ENCODE assay signal across 8 cellular contexts in the genomic region with DNA sequence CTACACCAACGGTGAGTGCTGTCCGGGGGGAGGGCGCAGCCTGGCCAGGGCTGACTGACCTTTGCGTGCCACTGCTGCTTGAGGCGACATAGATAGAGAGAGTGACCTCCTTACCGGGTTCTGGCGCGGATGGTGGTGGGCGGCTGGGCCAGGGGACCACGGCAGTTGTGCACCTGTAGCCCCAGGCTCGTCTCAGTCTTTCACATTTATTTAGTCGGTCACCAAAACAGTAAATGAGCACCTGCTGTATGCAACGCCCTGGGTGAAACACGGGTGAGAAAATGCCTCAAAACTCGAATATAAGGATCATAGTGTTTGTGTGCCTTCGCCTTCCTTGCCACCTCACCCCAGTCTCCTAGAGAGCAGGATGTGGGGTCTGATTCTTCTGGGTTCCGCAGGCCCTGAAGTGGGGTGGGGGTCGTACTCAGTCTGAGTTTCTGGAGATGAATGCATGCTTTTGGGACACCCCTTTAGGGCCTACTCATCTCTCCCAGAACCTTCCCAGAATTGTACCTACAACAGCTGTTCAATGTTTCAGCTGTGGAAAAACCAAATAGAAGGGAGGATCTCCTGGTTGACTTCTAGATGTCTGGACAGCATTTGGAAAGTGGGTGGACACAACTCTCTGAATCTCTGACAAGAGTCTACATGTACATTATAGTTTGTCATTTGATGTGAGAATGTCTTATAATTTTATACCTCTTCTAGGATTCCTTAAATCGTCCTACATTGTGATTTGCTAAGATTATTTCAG. TPM values are rescaled to one million over a fixed set of nuclear protein-coding genes. Genes with fewer than 3 reads are reported as not detected.
DNase-seq lines count a peak whose midpoint lies in the region; ATAC-seq and TF ChIP-seq lines count a peak whose summit lies in the region.

No MANE protein-coding gene starts in this region.

- H2BK5ac ChIP-seq in mesenchymal stem cell (ENCODE audit: low read depth, low read length, poor library complexity, severe bottlenecking) = peak overlapping the region; percentile 93

- intact Hi-C loops in Panc1 (cut with micrococcal nuclease; ENCODE audit: unreplicated experiment) = no loop called here

- H3K36me3 Mint-ChIP-seq in CD4-positive, CD25-positive, alpha-beta regulatory T cell = peaks cover 3% of the 10 kb centered on the region

- peak overlapping the region; percentile 62 for H4K8ac ChIP-seq in mesenchymal stem cell (ENCODE audit: low read length)

- TF ChIP-seq CTCF in Panc1 (IDR thresholded peaks at IDR 0.05) = no peak
- no peak for TF ChIP-seq CTCF in coronary artery (IDR thresholded peaks at IDR 0.05)
- no peak for TF ChIP-seq CTCF in upper lobe of left lung (IDR thresholded peaks at IDR 0.05)

- TF ChIP-seq EP300 in upper lobe of left lung (IDR thresholded peaks at IDR 0.05) = no peak

- peaks cover 16 to 44% (median 24%) of the 10 kb centered on the region in 4 donors for H3K4me1 Mint-ChIP-seq in CD4-positive, CD25-positive, alpha-beta regulatory T cell

- H3K9me3 ChIP-seq in CD4-positive, CD25-positive, alpha-beta regulatory T cell (ENCODE audit: control insufficient read depth in 2 of 2, low read length in 2 of 2) = no peaks in the 10 kb centered on the region
- H3K9me3 ChIP-seq in Panc1 (ENCODE audit: control insufficient read depth, insufficient read depth, low read depth, low read length) (no peaks in the 10 kb centered on the region), mesenchymal stem cell (ENCODE audit: control insufficient read depth, low read length) (no peaks in the 10 kb centered on the region), upper lobe of left lung (no peaks in the 10 kb centered on the region)

- no TSS peak for BruUV-seq in Panc1 (replicated peaks; lab: Mats Ljungman, UMichigan)

- H2BK15ac ChIP-seq in mesenchymal stem cell (ENCODE audit: low read depth, poor library complexity, severe bottlenecking) = no peak overlapping the region

- H3K79me1 ChIP-seq in mesenchymal stem cell (replicated peaks; ENCODE audit: low read length, poor library complexity, severe bottlenecking) = no peaks in the 10 kb centered on the region

- CTCF ChIA-PET in Panc1 (lab: Charles Lee) = no interaction called here

- peak overlapping the region; percentile 91 to 99 (median 98) for H3K4me3 Mint-ChIP-seq in CD4-positive, CD25-positive, alpha-beta regulatory T cell

- H3K27ac ChIP-seq in CD4-positive, CD25-positive, alpha-beta regulatory T cell (ENCODE audit: insufficient read depth, low read length, poor library complexity, severe bottlenecking) = peak overlapping the region; percentile 98
- H3K27ac ChIP-seq in Panc1 (ENCODE audit: low read length) = peak overlapping the region; percentile 97
- peak overlapping the region; percentile 88 to 94 for H3K27ac ChIP-seq in coronary artery
- H3K27ac ChIP-seq in mesenchymal stem cell (ENCODE audit: low read length, poor library complexity, severe bottlenecking) = peak overlapping the region; percentile 75
- peak overlapping the region; percentile 94 to 96 (median 95) for H3K27ac ChIP-seq in upper lobe of left lung

- peak overlapping the region; percentile 69 for H3K4me3 ChIP-seq in CD4-positive, CD25-positive, alpha-beta regulatory T cell (ENCODE audit: low read depth, low read length)
- H3K4me3 ChIP-seq in Panc1 (ENCODE audit: low read depth in 2 of 2, low read length in 2 of 2) (peak overlapping the region; percentile 84 to 94), coronary artery (peak overlapping the region; percentile 88), mesenchymal stem cell (ENCODE audit: insufficient read depth in 1 of 2, low read depth in 1 of 2, low read length in 2 of 2) (peak overlapping the region; percentile 96 to 99), upper lobe of left lung (peak overlapping the region; percentile 80 to 93 (median 85))

- 0% methylated on average over 11 of the region's 19 CpGs for WGBS in mesenchymal stem cell
- 4 to 7% methylated on average over 7 to 19 of the region's 19 CpGs for WGBS in upper lobe of left lung, 2 donors

- peak overlapping the region; percentile 40 to 100 for H3K18ac ChIP-seq in mesenchymal stem cell (ENCODE audit: low read depth in 1 of 2, low read length in 2 of 2)

- ATAC-seq in CD4-positive, CD25-positive, alpha-beta regulatory T cell (ENCODE audit: low read depth in 2 of 2) = no peak
- ATAC-seq in GM21723 (IDR thresholded peaks at IDR 0.05; ENCODE audit: unreplicated experiment) (peak; percentile 11), Panc1 (peak; percentile 64), upper lobe of left lung (ENCODE audit: low FRiP score in 2 of 2) (peak; percentile 43 to 54)

- peak overlapping the region; percentile 100 for H3K9ac ChIP-seq in mesenchymal stem cell (ENCODE audit: low read length)

- H2AK5ac ChIP-seq in mesenchymal stem cell (ENCODE audit: low read length, severe bottlenecking) = peak overlapping the region; percentile 81

- H3K9me3 Mint-ChIP-seq in CD4-positive, CD25-positive, alpha-beta regulatory T cell = no peaks in the 10 kb centered on the region

- no peaks in the 10 kb centered on the region for H3K36me3 ChIP-seq in CD4-positive, CD25-positive, alpha-beta regulatory T cell (ENCODE audit: control insufficient read depth, insufficient read depth, low read length)
- H3K36me3 ChIP-seq in Panc1 (ENCODE audit: control insufficient read depth, insufficient read depth, low read length) = no peaks in the 10 kb centered on the region; the same call in 1 of the 2 replicates
- H3K36me3 ChIP-seq in mesenchymal stem cell (ENCODE audit: control insufficient read depth in 1 of 2, insufficient read depth in 2 of 2, low read depth in 1 of 2, low read length in 2 of 2) = peaks cover 0 to 7% of the 10 kb centered on the region in 2 experiments
- no peaks in the 10 kb centered on the region for H3K36me3 ChIP-seq in upper lobe of left lung

- peak in 2 of 3 donors; percentile 11 to 45 for DNase-seq in CD4-positive, CD25-positive, alpha-beta regulatory T cell
- DNase-seq in Panc1 (ENCODE audit: low read depth, low spot score) (no peak), coronary artery (ENCODE audit: low spot score) (no peak), mesenchymal stem cell (peak; percentile 53), upper lobe of left lung (peak; percentile 42 to 89), islet precursor cell (no peak), NCI-H1417 (lab: John Stamatoyannopoulos, UW) (no peak)

- POLR2A ChIA-PET in Panc1 (lab: Charles Lee) = interaction anchor here (0.6 kb wide), 1 partner anchor 20 kb away, joined by 3 read pairs; no protein-coding TSS in a partner anchor

- peak overlapping the region in 1 of 2 experiments; percentile 88 for H2BK12ac ChIP-seq in mesenchymal stem cell (ENCODE audit: low read length in 2 of 2)

- in situ Hi-C loops in Panc1 (cut with HindIII; ENCODE audit: low pct_unique_long_range_greater_than_20kb, low sequenced_read_pairs) = no loop called here

- TF ChIP-seq POLR2A in upper lobe of left lung (IDR thresholded peaks at IDR 0.05) = no peak

- peak overlapping the region; percentile 89 to 100 for H3K4ac ChIP-seq in mesenchymal stem cell (ENCODE audit: low read depth in 1 of 2, low read length in 2 of 2)

- H3K14ac ChIP-seq in mesenchymal stem cell (ENCODE audit: low read length in 2 of 2) = peak overlapping the region in 1 of 2 experiments; percentile 100

- peak overlapping the region; percentile 65 for H4K91ac ChIP-seq in mesenchymal stem cell (ENCODE audit: low read length)

- no peaks in the 10 kb centered on the region for H3K27me3 Mint-ChIP-seq in CD4-positive, CD25-positive, alpha-beta regulatory T cell

- H2BK120ac ChIP-seq in mesenchymal stem cell (ENCODE audit: low read depth, low read length) = peak overlapping the region; percentile 5

- no peaks in the 10 kb centered on the region for H3K27me3 ChIP-seq in CD4-positive, CD25-positive, alpha-beta regulatory T cell (ENCODE audit: control insufficient read depth, insufficient read depth, low read length)
- H3K27me3 ChIP-seq in Panc1 (ENCODE audit: control insufficient read depth, insufficient read depth, low read length) = no peaks in the 10 kb centered on the region
- no peaks in the 10 kb centered on the region for H3K27me3 ChIP-seq in mesenchymal stem cell (ENCODE audit: control insufficient read depth in 1 of 2, insufficient read depth in 1 of 2, low read length in 2 of 2)
- no peaks in the 10 kb centered on the region for H3K27me3 ChIP-seq in upper lobe of left lung

- peak overlapping the region; percentile 70 for H3K4me2 ChIP-seq in mesenchymal stem cell (ENCODE audit: low read length, poor library complexity, severe bottlenecking)

- peak overlapping the region; percentile 89 for H2AFZ ChIP-seq in mesenchymal stem cell (ENCODE audit: low read depth, low read length)

- peak overlapping the region; percentile 98 for H3K27ac Mint-ChIP-seq in CD4-positive, CD25-positive, alpha-beta regulatory T cell

- H3K4me1 ChIP-seq in CD4-positive, CD25-positive, alpha-beta regulatory T cell (ENCODE audit: control insufficient read depth, insufficient read depth, low read length, poor library complexity, severe bottlenecking) = peaks cover 24% of the 10 kb centered on the region
- peaks cover 11% of the 10 kb centered on the region for H3K4me1 ChIP-seq in Panc1 (ENCODE audit: control insufficient read depth, insufficient read depth, low read length)
- H3K4me1 ChIP-seq in mesenchymal stem cell (ENCODE audit: control insufficient read depth, insufficient read depth, low read depth, low read length) = peaks cover 4% of the 10 kb centered on the region
- peaks cover 23 to 38% (median 28%) of the 10 kb centered on the region in 4 donors for H3K4me1 ChIP-seq in upper lobe of left lung

- H3K23ac ChIP-seq in mesenchymal stem cell (ENCODE audit: low read length in 2 of 2) = peak overlapping the region in 1 of 2 experiments; percentile 100

RNA-seq across cellular contexts. Expression of a gene that starts 0.8 kb away (rescaled TPM):
- 21.5 TPM for total RNA-seq in CD4-positive, CD25-positive, alpha-beta regulatory T cell
- polyA plus RNA-seq in CD4-positive, CD25-positive, alpha-beta regulatory T cell = 1 to 10 TPM; 5.6 to 7.9 (median 7.5) TPM
- total RNA-seq in Panc1 (2021; ENCODE audit: unreplicated experiment) (22.7 TPM), upper lobe of left lung (10 to 100 TPM in 4 of 6 donors, 1 to 10 TPM in 2; 3.8 to 23.4 (median 16.8) TPM)
- polyA plus RNA-seq in Panc1 (2012; ENCODE audit: insufficient read length) = 7.6 TPM
- 30.7 TPM for polyA plus RNA-seq in mesenchymal stem cell (2013, experiment 1 of 2)
- 31.3 TPM for polyA plus RNA-seq in mesenchymal stem cell (2013, experiment 2 of 2)

RNA-seq across cellular contexts. Expression of a gene that starts 16.7 kb away (rescaled TPM):
- 48.7 TPM for total RNA-seq in CD4-positive, CD25-positive, alpha-beta regulatory T cell
- polyA plus RNA-seq in CD4-positive, CD25-positive, alpha-beta regulatory T cell = 10 to 100 TPM; 53.1 to 74.1 (median 65.9) TPM
- total RNA-seq in Panc1 (2021; ENCODE audit: unreplicated experiment) (68.8 TPM), upper lobe of left lung (10 to 100 TPM; 37.4 to 67.0 (median 52.7) TPM)
- polyA plus RNA-seq in Panc1 (2012; ENCODE audit: insufficient read length) = 50.0 TPM
- 29.5 TPM for polyA plus RNA-seq in mesenchymal stem cell (2013, experiment 1 of 2)
- polyA plus RNA-seq in mesenchymal stem cell (2013, experiment 2 of 2) = 28.4 TPM

Comparison
In these comparisons a context has a peak if more than half of its experiments do, and no peak if none do; other contexts are left out.
1. ATAC-seq: peak in GM21723 (single experiment), Panc1 (single experiment) and upper lobe of left lung (2 of 2); none in CD4-positive, CD25-positive, alpha-beta regulatory T cell (0 of 2).
2. DNase-seq: peak in CD4-positive, CD25-positive, alpha-beta regulatory T cell (2 of 3), mesenchymal stem cell (single experiment) and upper lobe of left lung (2 of 2); none in Panc1 (single experiment), coronary artery (single experiment), islet precursor cell (single experiment) and NCI-H1417 (0 of 3).
3. Peak in every context shown above with its lines, with median percentiles within 50 percentile points of each other: H3K27ac ChIP-seq and H3K4me3 ChIP-seq.